In genomic region chr17:61408151-61409041, GRCh38 we compare ENCODE assay signal across 9 cellular contexts. TPM values are rescaled to one million over a fixed set of nuclear protein-coding genes. Genes with fewer than 3 reads are reported as not detected.
DNase-seq lines count a peak whose midpoint lies in the region; ATAC-seq, FAIRE-seq and TF ChIP-seq lines count a peak whose summit lies in the region.
"Had no signal": no experiment of that assay in that cellular context is flagged by ENCODE, and none has a peak within 500 bp of the region (broad histone marks: within the 10 kb centered on the region; RNA-seq: fewer than 3 reads in every experiment).

No MANE protein-coding gene starts in this region.

- intact Hi-C loops in endothelial cell of umbilical vein (cut with micrococcal nuclease), result loop anchor here (1.0 kb wide), 2 partner anchors 406 to 437 kb away; no protein-coding TSS in a partner anchor

- no peak overlapping the region for H2AFZ ChIP-seq in OCI-LY1 (ENCODE audit: low read length)
- no peak overlapping the region for H2AFZ ChIP-seq in endothelial cell of umbilical vein (ENCODE audit: low read depth, low read length)
- H2AFZ ChIP-seq in neuron (ENCODE audit: low read depth, low read length), result no peak overlapping the region

- dilution Hi-C loops in endothelial cell of umbilical vein (cut with MboI; ENCODE audit: extremely low pct_ligation_motif_present, low sequenced_read_pairs), result no loop called here

- ATAC-seq in GM21447 (IDR thresholded peaks at IDR 0.05; ENCODE audit: unreplicated experiment) (no peak), HG03097 (IDR thresholded peaks at IDR 0.05; ENCODE audit: low FRiP score, unreplicated experiment) (no peak)

- peak overlapping the region; percentile 86 to 99 (median 94); a peak in 19 of 22 replicates for H3K4me2 ChIP-seq in BLaER1 treated with 17β-estradiol and CSF1 and Interleukin-3, amounts not matched to agents 10 nM and 100 nM
- H3K4me2 ChIP-seq in OCI-LY1 (ENCODE audit: low read length) (peak overlapping the region; percentile 98; the same call in 1 of the 2 replicates), endothelial cell of umbilical vein (ENCODE audit: insufficient read depth, low read length) (no peak overlapping the region)

- FAIRE-seq in endothelial cell of umbilical vein (lab: Jason Lieb, UNC), result no peak
- FAIRE-seq: G401.6 had no signal

- no peaks in the 10 kb centered on the region for H3K9me1 ChIP-seq in endothelial cell of umbilical vein (replicated peaks; ENCODE audit: control insufficient read depth, extremely low read depth, insufficient read depth, low read length)

- no peaks in the 10 kb centered on the region for H3F3A ChIP-seq in OCI-LY1 (ENCODE audit: insufficient read depth, low read length)

- POLR2A ChIA-PET in endothelial cell of umbilical vein (lab: Charles Lee), result no interaction called here

- peaks cover 0 to 4% (median 0%) of the 10 kb centered on the region in 11 experiments; a peak in 2 of 22 replicates for H3K9me3 ChIP-seq in BLaER1 treated with 17β-estradiol and CSF1 and Interleukin-3, amounts not matched to agents 10 nM and 100 nM (replicated peaks in 1 of 11)
- H3K9me3 ChIP-seq in OCI-LY1 (ENCODE audit: low read length), result no peaks in the 10 kb centered on the region
- H3K9me3 ChIP-seq in endothelial cell of umbilical vein (replicated peaks; ENCODE audit: control insufficient read depth, insufficient read depth, low read length), result no peaks in the 10 kb centered on the region
- no peaks in the 10 kb centered on the region for H3K9me3 ChIP-seq in neuron (ENCODE audit: low read length)

- no peaks in the 10 kb centered on the region for H3K36me3 ChIP-seq in BLaER1 treated with 17β-estradiol and CSF1 and Interleukin-3, amounts not matched to agents 10 nM and 100 nM
- no peaks in the 10 kb centered on the region for H3K36me3 ChIP-seq in OCI-LY1 (ENCODE audit: insufficient read depth, low read length)
- H3K36me3 ChIP-seq in endothelial cell of umbilical vein (ENCODE audit: control insufficient read depth in 2 of 2, extremely low read depth in 1 of 2, insufficient read depth in 2 of 2, low read length in 2 of 2), result no peaks in the 10 kb centered on the region
- H3K36me3 ChIP-seq in neuron (ENCODE audit: insufficient read depth, low read length), result no peaks in the 10 kb centered on the region

- peak overlapping the region in 6 of 10 experiments; percentile 60 to 72 (median 66); a peak in 9 of 20 replicates for H3K4me3 ChIP-seq in BLaER1 treated with 17β-estradiol and CSF1 and Interleukin-3, amounts not matched to agents 10 nM and 100 nM
- peak overlapping the region; percentile 59 for H3K4me3 ChIP-seq in OCI-LY1 (ENCODE audit: low read depth, low read length, poor library complexity, severe bottlenecking)
- H3K4me3 ChIP-seq in endothelial cell of umbilical vein (replicated peaks in 1 of 3; ENCODE audit: insufficient read depth in 1 of 3, low read depth in 1 of 3, low read length in 3 of 3), result no peak overlapping the region
- H3K4me3 ChIP-seq in neuron (ENCODE audit: low read length), result peak overlapping the region; percentile 53

- H3K27ac ChIP-seq in BLaER1 treated with 17β-estradiol and CSF1 and Interleukin-3, amounts not matched to agents 10 nM and 100 nM, result no peak overlapping the region
- H3K27ac ChIP-seq in OCI-LY1 (ENCODE audit: low read depth, low read length, poor library complexity, severe bottlenecking) (no peak overlapping the region), endothelial cell of umbilical vein (ENCODE audit: insufficient read depth, low read depth, low read length) (no peak overlapping the region)

- peaks cover 97 to 100% (median 100%) of the 10 kb centered on the region in 11 experiments for H3K27me3 ChIP-seq in BLaER1 treated with 17β-estradiol and CSF1 and Interleukin-3, amounts not matched to agents 10 nM and 100 nM
- H3K27me3 ChIP-seq in OCI-LY1 (ENCODE audit: insufficient read depth, low read length) (peaks cover 10% of the 10 kb centered on the region; the same call in 1 of the 2 replicates), endothelial cell of umbilical vein (ENCODE audit: control insufficient read depth in 2 of 2, insufficient read depth in 2 of 2, low read length in 2 of 2) (peaks cover 67 to 76% of the 10 kb centered on the region in 2 experiments), neuron (ENCODE audit: insufficient read depth, low read length) (peaks cover 71% of the 10 kb centered on the region)

- BruUV-seq in endothelial cell of umbilical vein (replicated peaks; lab: Mats Ljungman, UMichigan), result no TSS peak

- peaks cover 27 to 56% (median 51%) of the 10 kb centered on the region in 10 experiments for H3K4me1 ChIP-seq in BLaER1 treated with 17β-estradiol and CSF1 and Interleukin-3, amounts not matched to agents 10 nM and 100 nM
- H3K4me1 ChIP-seq in OCI-LY1 (ENCODE audit: insufficient read depth, low read length, severe bottlenecking) (peaks cover 35% of the 10 kb centered on the region), endothelial cell of umbilical vein (ENCODE audit: control insufficient read depth, extremely low read depth, insufficient read depth, low read length) (peaks cover 14% of the 10 kb centered on the region), neuron (ENCODE audit: insufficient read depth, low read length) (peaks cover 14% of the 10 kb centered on the region)

- H3K9ac ChIP-seq in BLaER1 treated with 17β-estradiol and CSF1 and Interleukin-3, amounts not matched to agents 10 nM and 100 nM, result no peak overlapping the region
- H3K9ac ChIP-seq in OCI-LY1 (ENCODE audit: low read length) (no peak overlapping the region), endothelial cell of umbilical vein (replicated peaks; ENCODE audit: extremely low read depth, insufficient read depth, low read length) (no peak overlapping the region)

- CTCF ChIA-PET in endothelial cell of umbilical vein (lab: Charles Lee), result interaction anchor here (1.4 to 6.4 kb wide), 4 partner anchors 142 to 688 kb away, joined by 3 to 53 read pairs (median 18); no protein-coding TSS in a partner anchor

- no peaks in the 10 kb centered on the region for H3K9me2 ChIP-seq in OCI-LY1 (ENCODE audit: low read depth, low read length)

- DNase-seq in endothelial cell of umbilical vein (ENCODE audit: low read depth, low spot score) (no peak), DMS79 (lab: John Stamatoyannopoulos, UW) (no peak), KG1 (lab: John Stamatoyannopoulos, UW) (no peak)

- TF ChIP-seq CTCF in OCI-LY1 (IDR thresholded peaks at IDR 0.05; ENCODE audit: low read length), result no peak
- TF ChIP-seq CTCF in endothelial cell of umbilical vein (IDR thresholded peaks at IDR 0.05; ENCODE audit: extremely low read depth in 1 of 2, insufficient read depth in 1 of 2, low read depth in 1 of 2, low read length in 2 of 2), result no peak

- TF ChIP-seq POLR2A in endothelial cell of umbilical vein (IDR thresholded peaks at IDR 0.05; ENCODE audit: low read depth, low read length), result no peak

- no peaks in the 10 kb centered on the region for H3K79me2 ChIP-seq in OCI-LY1 (ENCODE audit: insufficient read depth, low read length)
- H3K79me2 ChIP-seq in endothelial cell of umbilical vein (ENCODE audit: control insufficient read depth, insufficient read depth, low read length), result no peaks in the 10 kb centered on the region

- H4K20me1 ChIP-seq in BLaER1 treated with 17β-estradiol and CSF1 and Interleukin-3, amounts not matched to agents 10 nM and 100 nM, result peaks cover 0 to 66% (median 61%) of the 10 kb centered on the region in 11 experiments; a peak in 19 of 22 replicates
- no peaks in the 10 kb centered on the region for H4K20me1 ChIP-seq in OCI-LY1 (ENCODE audit: insufficient read depth, low read length)
- H4K20me1 ChIP-seq in endothelial cell of umbilical vein (replicated peaks; ENCODE audit: control insufficient read depth, extremely low read depth, insufficient read depth, low read length), result no peaks in the 10 kb centered on the region

TF ChIP-seq in endothelial cell of umbilical vein, 7 proteins besides CTCF, POLR2A, EP300 and RAD21:
- TF ChIP-seq MAX (IDR thresholded peaks at IDR 0.05; ENCODE audit: insufficient read depth, insufficient read length) (no peak), EZH2 (IDR thresholded peaks at IDR 0.05; ENCODE audit: borderline replicate concordance, low read depth, low read length, severe bottlenecking) (peak; percentile 86)
TF ChIP-seq in endothelial cell of umbilical vein: peak in this region for 1.

RNA-seq across cellular contexts. Expression of gene TBX2, which starts 8.8 kb away (rescaled TPM):
- total RNA-seq in endothelial cell of umbilical vein, result not detected in 2 replicates
- not detected in 2 replicates for polyA plus RNA-seq in endothelial cell of umbilical vein
- polyA plus RNA-seq in endothelial cell of umbilical vein (2011; cell fraction: cytosol; rRNA removed), result 0.01 TPM in 1 of 2 replicates, not detected in the other
- not detected in 2 replicates for polyA plus RNA-seq in endothelial cell of umbilical vein (2011; cell fraction: nucleus; rRNA removed)
- polyA plus RNA-seq in endothelial cell of umbilical vein (2012), result not detected in 2 replicates
- not detected in 2 replicates for polyA minus RNA-seq in endothelial cell of umbilical vein
- 0.82 TPM for polyA minus RNA-seq in endothelial cell of umbilical vein (2011; cell fraction: cytosol; rRNA and poly(A)+ RNA removed)
- polyA minus RNA-seq in endothelial cell of umbilical vein (2011; cell fraction: nucleus; rRNA and poly(A)+ RNA removed), result not detected in 2 replicates

RNA-seq across cellular contexts. Expression of gene TBX4, which starts 43.8 kb away (rescaled TPM):
- total RNA-seq in endothelial cell of umbilical vein, result not detected in 2 replicates
- not detected in 2 replicates for polyA plus RNA-seq in endothelial cell of umbilical vein
- not detected in 2 replicates for polyA plus RNA-seq in endothelial cell of umbilical vein (2011; cell fraction: cytosol; rRNA removed)
- polyA plus RNA-seq in endothelial cell of umbilical vein (2011; cell fraction: nucleus; rRNA removed), result not detected in 2 replicates
- not detected in 2 replicates for polyA plus RNA-seq in endothelial cell of umbilical vein (2012)
- polyA minus RNA-seq in endothelial cell of umbilical vein, result not detected in 2 replicates
- not detected for polyA minus RNA-seq in endothelial cell of umbilical vein (2011; cell fraction: cytosol; rRNA and poly(A)+ RNA removed)
- polyA minus RNA-seq in endothelial cell of umbilical vein (2011; cell fraction: nucleus; rRNA and poly(A)+ RNA removed), result not detected in 2 replicates

Comparison
In these comparisons a context has a peak if more than half of its experiments do, and no peak if none do; other contexts are left out.
1. H3K4me3 ChIP-seq: peak in BLaER1 treated with 17β-estradiol and CSF1 and Interleukin-3, amounts not matched to agents 10 nM and 100 nM (6 of 10), OCI-LY1 (single experiment) and neuron (single experiment); none in endothelial cell of umbilical vein (0 of 3).